Comparison of ENCODE assay signal across 8 cellular contexts in the genomic region with DNA sequence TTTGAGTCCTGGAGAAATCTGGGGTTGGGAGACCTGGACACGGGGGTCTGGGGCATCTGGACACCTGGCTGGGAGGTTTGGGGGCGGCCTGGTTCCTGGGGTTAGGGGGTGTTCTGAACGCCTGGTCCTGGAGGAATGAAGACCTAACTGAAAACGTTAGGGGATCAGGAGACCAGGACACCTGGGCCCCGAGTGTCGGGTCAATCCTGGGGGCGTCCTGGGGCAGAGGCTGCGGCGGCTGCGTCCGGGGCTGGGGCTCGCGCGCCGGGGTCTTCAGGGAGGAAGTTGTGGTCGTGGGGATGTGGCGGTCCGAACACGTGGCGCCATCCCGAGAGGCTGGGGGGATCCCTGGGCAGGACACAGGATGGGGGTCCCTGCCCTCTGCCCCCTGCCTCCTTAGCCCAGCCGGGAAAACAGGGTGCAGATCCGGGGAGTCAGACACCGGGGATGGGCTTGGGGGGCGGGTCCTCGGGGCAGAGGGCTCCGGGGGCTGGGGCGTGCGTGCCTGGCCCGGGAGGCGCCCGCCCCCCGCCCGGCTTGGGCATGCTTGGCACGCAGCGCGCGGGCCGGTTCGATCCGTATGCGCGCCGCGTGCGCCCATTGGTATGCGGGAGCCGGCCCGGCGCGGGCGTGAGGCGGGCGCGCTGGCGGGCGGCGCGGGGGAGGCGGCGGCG. TPM values are rescaled to one million over a fixed set of nuclear protein-coding genes. Genes with fewer than 3 reads are reported as not detected.
DNase-seq lines count a peak whose midpoint lies in the region; ATAC-seq and TF ChIP-seq lines count a peak whose summit lies in the region.
"Had no signal": no experiment of that assay in that cellular context is flagged by ENCODE, and none has a peak within 500 bp of the region (broad histone marks: within the 10 kb centered on the region; RNA-seq: fewer than 3 reads in every experiment).

No MANE protein-coding gene starts in this region.

- H3K27me3 ChIP-seq in MG63 (peaks cover 51% of the 10 kb centered on the region), esophagus muscularis mucosa (peaks cover 18 to 69% (median 47%) of the 10 kb centered on the region in 4 donors), psoas muscle (ENCODE audit: insufficient read depth in 3 of 3, low read length in 2 of 3) (peaks cover 0 to 57% (median 35%) of the 10 kb centered on the region in 3 donors)

- peak overlapping the region; percentile 22 for H3K4me3 ChIP-seq in MG63
- peak overlapping the region; percentile 25 to 43 (median 30) for H3K4me3 ChIP-seq in esophagus muscularis mucosa
- H3K4me3 ChIP-seq in psoas muscle = peak overlapping the region; percentile 44

- no peaks in the 10 kb centered on the region for H3K36me3 ChIP-seq in MG63
- no peaks in the 10 kb centered on the region for H3K36me3 ChIP-seq in esophagus muscularis mucosa
- H3K36me3 ChIP-seq in psoas muscle (ENCODE audit: insufficient read depth in 1 of 2, low read depth in 1 of 2) = no peaks in the 10 kb centered on the region

- no peak for TF ChIP-seq EP300 in esophagus muscularis mucosa (IDR thresholded peaks at IDR 0.05)

- intact Hi-C loops in esophagus muscularis mucosa (cut with DNase I) = no loop called here
- intact Hi-C loops in psoas muscle (cut with DNase I) = no loop called here

- no peak for TF ChIP-seq CTCF in esophagus muscularis mucosa (IDR thresholded peaks at IDR 0.05)
- TF ChIP-seq CTCF in psoas muscle (IDR thresholded peaks at IDR 0.05) = no peak

- WGBS in esophagus muscularis mucosa = 0% methylated on average over 27 of the region's 62 CpGs
- 1 to 2% (median 2%) methylated on average over 26 to 62 of the region's 62 CpGs for WGBS in psoas muscle, 3 donors

- H3K27ac ChIP-seq in esophagus muscularis mucosa (replicated peaks in 1 of 4) (no peak overlapping the region), psoas muscle (no peak overlapping the region)

- no peak for ATAC-seq in psoas muscle

- H3K4me1 ChIP-seq in esophagus muscularis mucosa (peaks cover 24 to 45% (median 39%) of the 10 kb centered on the region in 4 donors), psoas muscle (peaks cover 23% of the 10 kb centered on the region)

- H3K9me3 ChIP-seq in MG63 (no peaks in the 10 kb centered on the region), esophagus muscularis mucosa (no peaks in the 10 kb centered on the region), psoas muscle (no peaks in the 10 kb centered on the region)

- peak; percentile 60 for DNase-seq in D341Med (ENCODE audit: low spot score)
- peak; percentile 31 for DNase-seq in MG63
- no peak for DNase-seq in esophagus muscularis mucosa (ENCODE audit: extremely low spot score)
- no peak for DNase-seq in psoas muscle
- no peak for DNase-seq in MV-4-11 (lab: John Stamatoyannopoulos, UW)
- DNase-seq in T1000 (lab: John Stamatoyannopoulos, UW) = no peak
- no peak for DNase-seq in NCI-H226
- DNase-seq: NCI-H446 treated with DMSO at 0.1 percent for 48 hours had no signal

- TF ChIP-seq POLR2A in esophagus muscularis mucosa (IDR thresholded peaks at IDR 0.05; ENCODE audit: low read depth) = no peak

RNA-seq across cellular contexts. Expression of a gene that starts 0.6 kb away (rescaled TPM):
- 0.33 TPM in 1 of 2 replicates, not detected in the other for total RNA-seq in MG63 (2014; rRNA removed; shearing (Covaris generic); ENCODE audit: low replicate concordance)
- total RNA-seq in esophagus muscularis mucosa = under 1 TPM in 1 of 4 donors, not detected in 3; 0.34 TPM
- total RNA-seq in psoas muscle = under 1 TPM in 2 of 4 donors, not detected in 2; 0.18 to 0.23 TPM
- polyA plus RNA-seq in psoas muscle = under 1 TPM in 2 of 3 donors, not detected in 1; 0.04 to 0.18 TPM

RNA-seq across cellular contexts. Expression of a gene that starts 28.2 kb away (rescaled TPM):
- total RNA-seq in MG63 (2014; rRNA removed; shearing (Covaris generic); ENCODE audit: low replicate concordance) = 81.9 and 94.5 TPM in 2 replicates
- total RNA-seq in esophagus muscularis mucosa (10 to 100 TPM; 34.8 to 46.7 (median 41.6) TPM), psoas muscle (10 to 100 TPM; 19.7 to 31.4 (median 25.4) TPM)
- 10 to 100 TPM in 1 of 3 donors, 1 to 10 TPM in 2; 5.9 to 44.1 (median 7.3) TPM for polyA plus RNA-seq in psoas muscle

Comparison
In these comparisons a context has a peak if more than half of its experiments do, and no peak if none do; other contexts are left out.
1. DNase-seq: peak in D341Med (single experiment) and MG63 (single experiment); none in esophagus muscularis mucosa (single experiment), psoas muscle (0 of 2), MV-4-11 (single experiment), T1000 (single experiment) and NCI-H226 (single experiment).
2. Peak in every context shown above with its lines, with median percentiles within 50 percentile points of each other: H3K4me3 ChIP-seq.